In the genomic region with DNA sequence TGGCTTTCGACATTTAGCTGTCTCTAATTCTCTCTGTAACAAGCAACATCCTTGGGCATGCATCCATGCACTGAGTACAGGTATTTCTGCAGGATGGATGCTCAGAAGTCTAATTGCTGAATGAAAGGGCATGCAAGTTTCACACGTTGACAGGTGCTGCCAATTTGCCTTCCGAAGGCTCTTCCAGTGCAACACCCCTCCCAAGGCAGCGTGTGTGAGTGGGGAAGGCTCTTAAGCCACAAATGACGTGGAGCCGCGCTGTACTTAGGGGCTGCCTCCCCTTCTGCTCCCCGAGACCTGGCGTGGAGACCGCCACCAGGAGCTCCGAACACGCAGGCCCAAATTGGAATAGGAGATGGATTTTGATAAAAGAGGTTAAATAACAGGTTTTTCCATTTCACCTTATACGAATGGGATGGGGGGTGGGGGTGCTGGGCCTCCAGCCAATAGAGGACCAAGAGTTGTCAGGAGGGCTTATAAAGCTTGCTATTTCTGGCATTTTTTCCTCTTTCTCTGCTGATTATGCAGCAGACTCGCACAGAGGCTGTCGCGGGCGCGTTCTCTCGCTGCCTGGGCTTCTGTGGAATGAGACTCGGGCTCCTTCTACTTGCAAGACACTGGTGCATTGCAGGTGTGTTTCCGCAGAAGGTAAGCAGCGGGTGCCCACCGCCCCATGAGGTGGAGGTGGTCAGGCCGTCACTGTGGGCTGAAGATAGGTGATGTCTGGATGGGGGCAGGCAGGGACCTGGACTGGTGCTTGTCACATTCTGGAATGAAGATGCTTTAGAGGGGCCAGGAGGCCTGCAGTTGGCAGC, we compare ENCODE assay signal across 16 cellular contexts. TPM values are rescaled to one million over a fixed set of nuclear protein-coding genes. Genes with fewer than 3 reads are reported as not detected.
"Had no signal": no experiment of that assay in that cellular context is flagged by ENCODE, and none has a peak within 500 bp of the region (broad histone marks: within the 10 kb centered on the region; RNA-seq: fewer than 3 reads in every experiment).

No MANE protein-coding gene starts in this region.

- H3K27ac ChIP-seq: left lung, neutrophil, stomach, thoracic aorta had no signal

- H3K27me3 Mint-ChIP-seq: memory B cell had no signal

- H3K4me3 Mint-ChIP-seq: endodermal cell; memory B cell; T-helper 1 cell treated with Interleukin-12 subunit alpha and Interleukin-12 subunit beta and Interleukin-4 antibody, amounts not matched to agents 30 μg/mL and 1 μg/mL, for 36 hours had no signal

- H3K9me3 Mint-ChIP-seq: endodermal cell; memory B cell; T-helper 1 cell treated with Interleukin-12 subunit alpha and Interleukin-12 subunit beta and Interleukin-4 antibody, amounts not matched to agents 30 μg/mL and 1 μg/mL, for 36 hours had no signal

- ATAC-seq: left lung had no signal

- DNase-seq: activated CD4-positive, alpha-beta T cell treated with anti-CD3 and anti-CD28 coated beads, Interleukin-2, amount 50 U/mL, for 48 hours; activated CD4-positive, CD25-positive, alpha-beta regulatory T cell treated with anti-CD3 and anti-CD28 coated beads, Interleukin-2, amount 50 U/mL, for 72 hours; activated naive CD4-positive, alpha-beta T cell treated with Interleukin-2 at 50 U/mL for 16 hours; central memory CD4-positive, alpha-beta T cell; endodermal cell; erythroblast; left lung; posterior cingulate gyrus; stimulated activated CD4-positive, alpha-beta T cell treated with anti-CD3 and anti-CD28 coated beads, Interleukin-15, amount 100 ng/mL, for 24 hours; stimulated activated CD4-positive, alpha-beta T cell treated with anti-CD3 and anti-CD28 coated beads, Interleukin-4, amount 100 ng/mL, for 24 hours; stomach had no signal

- H3K36me3 ChIP-seq: left lung, neutrophil, stomach, thoracic aorta had no signal

- H3K36me3 Mint-ChIP-seq: memory B cell had no signal

- H3K27ac Mint-ChIP-seq: endodermal cell; memory B cell; T-helper 1 cell treated with Interleukin-12 subunit alpha and Interleukin-12 subunit beta and Interleukin-4 antibody, amounts not matched to agents 30 μg/mL and 1 μg/mL, for 36 hours had no signal

- H3K4me3 ChIP-seq: left lung, stomach, thoracic aorta had no signal

- H3K9me3 ChIP-seq: left lung, neutrophil, stomach, thoracic aorta had no signal

- H3K27me3 ChIP-seq: left lung had no signal

RNA-seq across cellular contexts. Expression of a gene that starts 30.9 kb away (rescaled TPM):
- total RNA-seq: skeletal muscle tissue had no signal
